Comparison of ENCODE assay signal across 27 cellular contexts in genomic region chr10:60960031-60960430, GRCh38. TPM values are rescaled to one million over a fixed set of nuclear protein-coding genes. Genes with fewer than 3 reads are reported as not detected.
DNase-seq lines count a peak whose midpoint lies in the region; ATAC-seq, FAIRE-seq and TF ChIP-seq lines count a peak whose summit lies in the region.
"Had no signal": no experiment of that assay in that cellular context is flagged by ENCODE, and none has a peak within 500 bp of the region (broad histone marks: within the 10 kb centered on the region; RNA-seq: fewer than 3 reads in every experiment).

No MANE protein-coding gene starts in this region.

- H3K4me2 ChIP-seq in astrocyte (ENCODE audit: low read length): no peak overlapping the region

- H3K27ac ChIP-seq in ACC112 (ENCODE audit: low read depth, low read length) (no peak overlapping the region), SJSA1 (peak overlapping the region; percentile 79), astrocyte (ENCODE audit: low read depth, low read length) (no peak overlapping the region), vagina (peak overlapping the region; percentile 19), aorta (ENCODE audit: low read depth in 1 of 2, low read length in 2 of 2) (no peak overlapping the region)
- H3K27ac ChIP-seq: BLaER1 had no signal

- no peak for TF ChIP-seq POLR2A in vagina (IDR thresholded peaks at IDR 0.05)

- H3K27ac Mint-ChIP-seq in astrocyte (ENCODE audit: unreplicated experiment): no peak overlapping the region
- H3K27ac Mint-ChIP-seq: CD14-positive monocyte; CD4-positive, alpha-beta memory T cell; CD4-positive, CD25-positive, alpha-beta regulatory T cell; CD8-positive, alpha-beta memory T cell had no signal

- H4K20me1 ChIP-seq in astrocyte (ENCODE audit: insufficient read depth, low read length): no peaks in the 10 kb centered on the region
- H4K20me1 ChIP-seq: BLaER1 had no signal

- H3K9me3 ChIP-seq in SJSA1 (replicated peaks): no peaks in the 10 kb centered on the region
- no peaks in the 10 kb centered on the region for H3K9me3 ChIP-seq in astrocyte (ENCODE audit: insufficient read depth, low read depth, low read length)
- no peaks in the 10 kb centered on the region for H3K9me3 ChIP-seq in vagina
- H3K9me3 ChIP-seq in aorta (ENCODE audit: control insufficient read depth, low read length): no peaks in the 10 kb centered on the region
- H3K9me3 ChIP-seq: BE2C, BLaER1 had no signal

- H2AFZ ChIP-seq in ACC112 (ENCODE audit: low read length, unreplicated experiment): peak overlapping the region; percentile 71
- no peak overlapping the region for H2AFZ ChIP-seq in astrocyte (ENCODE audit: low read depth, low read length)

- no peak for ATAC-seq in aorta (ENCODE audit: low FRiP score)
- ATAC-seq: GM12878 had no signal

- H3K79me2 ChIP-seq in ACC112 (ENCODE audit: control insufficient read depth, insufficient read depth, low read length, unreplicated experiment) (no peaks in the 10 kb centered on the region), astrocyte (ENCODE audit: insufficient read depth, low read length) (no peaks in the 10 kb centered on the region)

- no peaks in the 10 kb centered on the region for H3K9me3 Mint-ChIP-seq in astrocyte (ENCODE audit: unreplicated experiment)
- H3K9me3 Mint-ChIP-seq: CD14-positive monocyte; CD4-positive, alpha-beta memory T cell; CD4-positive, CD25-positive, alpha-beta regulatory T cell; CD8-positive, alpha-beta memory T cell had no signal

- H3K27me3 ChIP-seq in ACC112 (ENCODE audit: insufficient read depth, low read length) (no peaks in the 10 kb centered on the region), SJSA1 (replicated peaks) (no peaks in the 10 kb centered on the region), astrocyte (ENCODE audit: insufficient read depth, low read length) (no peaks in the 10 kb centered on the region), vagina (no peaks in the 10 kb centered on the region), aorta (ENCODE audit: control insufficient read depth in 1 of 2, insufficient read depth in 2 of 2, low read length in 1 of 2) (no peaks in the 10 kb centered on the region)
- H3K27me3 ChIP-seq: BE2C, BLaER1 had no signal

- H3K36me3 ChIP-seq in ACC112 (ENCODE audit: insufficient read depth, low read length): no peaks in the 10 kb centered on the region
- no peaks in the 10 kb centered on the region for H3K36me3 ChIP-seq in SJSA1
- no peaks in the 10 kb centered on the region for H3K36me3 ChIP-seq in astrocyte (ENCODE audit: insufficient read depth, low read length)
- no peaks in the 10 kb centered on the region for H3K36me3 ChIP-seq in vagina
- no peaks in the 10 kb centered on the region for H3K36me3 ChIP-seq in aorta (ENCODE audit: control insufficient read depth in 1 of 2, insufficient read depth in 2 of 2, low read length in 1 of 2)
- H3K36me3 ChIP-seq: BE2C, BLaER1 had no signal

- H3K4me1 Mint-ChIP-seq in astrocyte (ENCODE audit: low read depth, unreplicated experiment): peaks cover 47% of the 10 kb centered on the region
- H3K4me1 Mint-ChIP-seq: CD8-positive, alpha-beta memory T cell had no signal

- intact Hi-C loops in vagina (cut with DNase I) (no loop called here), aorta (cut with DNase I) (loop anchor here in 1 of 2 donors (10.0 kb wide), 1 partner anchor 325 kb away; no protein-coding TSS in a partner anchor)

- H3K4me3 ChIP-seq in ACC112 (ENCODE audit: low read depth, low read length) (no peak overlapping the region), SJSA1 (no peak overlapping the region), astrocyte (ENCODE audit: insufficient read depth, low read depth, low read length) (no peak overlapping the region), vagina (no peak overlapping the region), aorta (ENCODE audit: low read length in 2 of 2) (no peak overlapping the region)
- H3K4me3 ChIP-seq: BLaER1, GM12878 had no signal

- H3K36me3 Mint-ChIP-seq in astrocyte (ENCODE audit: low read depth, unreplicated experiment): no peaks in the 10 kb centered on the region
- H3K36me3 Mint-ChIP-seq: CD14-positive monocyte; CD4-positive, alpha-beta memory T cell; CD4-positive, CD25-positive, alpha-beta regulatory T cell; CD8-positive, alpha-beta memory T cell had no signal

- DNase-seq in SJSA1 (ENCODE audit: low read depth in 1 of 2, low spot score in 2 of 2): no peak
- DNase-seq in astrocyte (ENCODE audit: low read depth): no peak
- no peak for DNase-seq in vagina (ENCODE audit: extremely low spot score in 2 of 2)
- no peak for DNase-seq in NCI-H1105 treated with DMSO at 0.1 percent for 48 hours (lab: John Stamatoyannopoulos, UW)
- no peak for DNase-seq in aorta
- no peak for DNase-seq in NCI-H510A (lab: John Stamatoyannopoulos, UW)
- DNase-seq: 8988T; AML-193; C1 segment of cervical spinal cord; CD4-positive, alpha-beta memory T cell; CD4-positive, CD25-positive, alpha-beta regulatory T cell; CD8-positive, alpha-beta memory T cell; COR-L47; DMS 273 treated with DMSO at 0.1 percent for 48 hours; DMS153; DMS53; DMS79; DND-41; GDM1 had no signal

- WGBS in aorta, 2 donors: 87 to 88% methylated on average over 3 of the region's 3 CpGs

- no peaks in the 10 kb centered on the region for H3K27me3 Mint-ChIP-seq in astrocyte (ENCODE audit: low read depth, unreplicated experiment)

- no peak overlapping the region for H3K4me3 Mint-ChIP-seq in astrocyte (ENCODE audit: unreplicated experiment)
- H3K4me3 Mint-ChIP-seq: CD14-positive monocyte; CD4-positive, alpha-beta memory T cell; CD4-positive, CD25-positive, alpha-beta regulatory T cell; CD8-positive, alpha-beta memory T cell had no signal

- H3K9ac ChIP-seq in astrocyte (ENCODE audit: low read length): no peak overlapping the region
- H3K9ac ChIP-seq: BLaER1 had no signal

- H3K4me1 ChIP-seq in ACC112 (ENCODE audit: control insufficient read depth, insufficient read depth, low read length, unreplicated experiment): peaks cover 61% of the 10 kb centered on the region
- peaks cover 89% of the 10 kb centered on the region for H3K4me1 ChIP-seq in SJSA1 (replicated peaks)
- peaks cover 41% of the 10 kb centered on the region for H3K4me1 ChIP-seq in astrocyte (ENCODE audit: insufficient read depth, low read length)
- H3K4me1 ChIP-seq in vagina: peaks cover 20% of the 10 kb centered on the region
- H3K4me1 ChIP-seq in aorta (ENCODE audit: control insufficient read depth in 1 of 2, insufficient read depth in 2 of 2, low read length in 2 of 2): no peaks in the 10 kb centered on the region

- TF ChIP-seq CTCF in astrocyte (IDR thresholded peaks at IDR 0.05; ENCODE audit: insufficient read depth, low read depth, low read length): no peak
- no peak for TF ChIP-seq CTCF in vagina (IDR thresholded peaks at IDR 0.05)

- FAIRE-seq in astrocyte (lab: Jason Lieb, UNC): peak; percentile 69
- FAIRE-seq: A204.1, GM12878, GM12892, GM18507 had no signal

RNA-seq across cellular contexts. Expression of gene RHOBTB1, which starts 16.0 kb away (rescaled TPM):
- total RNA-seq in SJSA1 (2014; rRNA removed; shearing (Covaris generic)): 17.7 and 32.1 TPM in 2 replicates
- total RNA-seq in astrocyte (43.0 and 46.5 TPM in 2 replicates), vagina (11.0 TPM), aorta (10 to 100 TPM; 12.9 to 22.8 TPM)
- polyA plus RNA-seq in aorta: 10 to 100 TPM in 1 of 2 donors, 1 to 10 TPM in 1; 5.1 to 11.4 TPM
- total RNA-seq: GM12878 had no signal
- polyA plus RNA-seq: CD4-positive, alpha-beta memory T cell; CD4-positive, CD25-positive, alpha-beta regulatory T cell; CD8-positive, alpha-beta memory T cell; GM12878 had no signal

Comparison
In these comparisons a context has a peak if more than half of its experiments do, and no peak if none do; other contexts are left out.
1. H3K27ac ChIP-seq: peak in SJSA1 (single experiment) and vagina (single experiment); none in ACC112 (single experiment), astrocyte (single experiment) and aorta (0 of 2).